ENCODE assay signal across 10 cellular contexts in genomic region chr4:8630240-8630905, GRCh38. TPM values are rescaled to one million over a fixed set of nuclear protein-coding genes. Genes with fewer than 3 reads are reported as not detected.
DNase-seq lines count a peak whose midpoint lies in the region; ATAC-seq and TF ChIP-seq lines count a peak whose summit lies in the region.
"Not testable (repeated sequence)": the region's sequence is repeated elsewhere in the genome, so short reads cannot be mapped to it uniquely, and the experiment has no call there.
"Had no signal": no experiment of that assay in that cellular context is flagged by ENCODE, and none has a peak within 500 bp of the region (broad histone marks: within the 10 kb centered on the region; RNA-seq: fewer than 3 reads in every experiment).

No MANE protein-coding gene starts in this region.

- H3F3A ChIP-seq in GM23338 (replicated peaks; ENCODE audit: low read depth): not testable (repeated sequence)

- not testable (repeated sequence) for H3K36me3 ChIP-seq in GM23338 (ENCODE audit: insufficient read depth); RWPE2 (ENCODE audit: low read depth); heart left ventricle; mucosa of descending colon (ENCODE audit: low read depth); upper lobe of left lung

- H3K9me2 ChIP-seq in GM23338 (ENCODE audit: insufficient read depth): not testable (repeated sequence)

- not testable (repeated sequence) for H4K20me1 ChIP-seq in GM23338 (replicated peaks; ENCODE audit: insufficient read depth)

- intact Hi-C loops in heart left ventricle (cut with DNase I); mucosa of descending colon (cut with DNase I, micrococcal nuclease): not testable (repeated sequence)

- no CpG with 5 or more reads among the region's 29 CpGs for WGBS in heart left ventricle, 4 donors
- WGBS in upper lobe of left lung, 2 donors: no CpG with 5 or more reads among the region's 29 CpGs

- not testable (repeated sequence) for TF ChIP-seq CTCF in GM23338 (conservative IDR thresholded peaks at IDR 0.05; ENCODE audit: low read depth in 2 of 2); RWPE2 (IDR thresholded peaks at IDR 0.05; ENCODE audit: poor library complexity, severe bottlenecking); heart left ventricle (IDR thresholded peaks at IDR 0.05); mucosa of descending colon (IDR thresholded peaks at IDR 0.05); upper lobe of left lung (IDR thresholded peaks at IDR 0.05)

- H3K9me3 ChIP-seq in RWPE2 (ENCODE audit: severe bottlenecking); heart left ventricle; mucosa of descending colon; upper lobe of left lung: not testable (repeated sequence)

- H3K4me2 ChIP-seq in GM23338: not testable (repeated sequence)

- not testable (repeated sequence) for H3K79me2 ChIP-seq in GM23338 (replicated peaks; ENCODE audit: insufficient read depth)

- H3K4me3 Mint-ChIP-seq in GM23338: not testable (repeated sequence)

- not testable (repeated sequence) for H3K36me3 Mint-ChIP-seq in GM23338 (ENCODE audit: low read depth); activated naive CD4-positive, alpha-beta T cell treated with anti-CD3 and anti-CD28 coated beads, Interleukin-2, amount 50 U/mL, for 72 hours

- H3K4me1 ChIP-seq in GM23338 (ENCODE audit: insufficient read depth); RWPE2 (ENCODE audit: insufficient read depth, poor library complexity, severe bottlenecking); heart left ventricle; mucosa of descending colon (ENCODE audit: low read depth); upper lobe of left lung: not testable (repeated sequence)

- H3K27me3 Mint-ChIP-seq in GM23338 (ENCODE audit: insufficient read depth, low read depth, poor library complexity): not testable (repeated sequence)

- H3K4me3 ChIP-seq in GM23338; RWPE2 (ENCODE audit: severe bottlenecking); heart left ventricle; mucosa of descending colon; upper lobe of left lung: not testable (repeated sequence)

- H3K27ac ChIP-seq in GM23338 (ENCODE audit: low read depth); RWPE2 (ENCODE audit: poor library complexity, severe bottlenecking); heart left ventricle; upper lobe of left lung: not testable (repeated sequence)

- H2AFZ ChIP-seq in GM23338: not testable (repeated sequence)

- not testable (repeated sequence) for TF ChIP-seq POLR2A in heart left ventricle (IDR thresholded peaks at IDR 0.05); upper lobe of left lung (IDR thresholded peaks at IDR 0.05)

- not testable (repeated sequence) for TF ChIP-seq EP300 in upper lobe of left lung (IDR thresholded peaks at IDR 0.05)

- H3K4me1 Mint-ChIP-seq in GM23338: not testable (repeated sequence)

- H3K27me3 ChIP-seq in GM23338 (ENCODE audit: insufficient read depth); RWPE2 (ENCODE audit: insufficient read depth, poor library complexity, severe bottlenecking); heart left ventricle; upper lobe of left lung: not testable (repeated sequence)

- not testable (repeated sequence) for H3K9me3 Mint-ChIP-seq in GM23338; activated naive CD4-positive, alpha-beta T cell treated with anti-CD3 and anti-CD28 coated beads, Interleukin-2, amount 50 U/mL, for 72 hours

- ATAC-seq in GM23338 (peak; percentile 96), RWPE2 (ENCODE audit: low read depth) (peak; percentile 68), esophagus mucosa (peak; percentile 20), heart left ventricle (peak in 3 of 4 donors; percentile 49 to 62 (median 56)), left lobe of liver (peak; percentile 49), mucosa of descending colon (peak; percentile 76), upper lobe of left lung (ENCODE audit: low FRiP score in 2 of 2) (peak; percentile 2 to 58)
- peak; percentile 40 to 55 for ATAC-seq in activated naive CD4-positive, alpha-beta T cell treated with anti-CD3 and anti-CD28 coated beads, Interleukin-2, amount 50 U/mL, for 72 hours

- not testable (repeated sequence) for DNase-seq in GM23338 (ENCODE audit: low spot score); RWPE2 (ENCODE audit: low spot score); activated naive CD4-positive, alpha-beta T cell treated with anti-CD3 and anti-CD28 coated beads, Interleukin-2, amount 50 U/mL, for 72 hours (ENCODE audit: low spot score in 2 of 2); heart left ventricle; left lobe of liver (ENCODE audit: low spot score); mucosa of descending colon; upper lobe of left lung

- not testable (repeated sequence) for H3K27ac Mint-ChIP-seq in GM23338; activated naive CD4-positive, alpha-beta T cell treated with anti-CD3 and anti-CD28 coated beads, Interleukin-2, amount 50 U/mL, for 72 hours

RNA-seq across cellular contexts. Expression of gene CPZ, which starts 37.8 kb away (rescaled TPM):
- total RNA-seq in GM23338 (2014; rRNA removed; shearing (Covaris generic)): 37.3 and 43.1 TPM in 2 replicates
- polyA plus RNA-seq in GM23338 (2016; fragmentation: Nextera tagmentation; extraction: Ambion mirVana) (24.6 and 29.9 TPM in 2 replicates), heart left ventricle (under 1 TPM; 0.23 to 0.26 TPM)
- total RNA-seq in activated naive CD4-positive, alpha-beta T cell treated with anti-CD3 and anti-CD28 coated beads, Interleukin-2, amount 50 U/mL, for 72 hours: not detected
- total RNA-seq in esophagus mucosa (0.80 TPM), heart left ventricle (1 to 10 TPM in 1 of 9 donors, under 1 TPM in 6, not detected in 2; 0.13 to 4.8 (median 0.29) TPM), left lobe of liver (0.45 TPM), mucosa of descending colon (1 to 10 TPM in 1 of 3 donors, under 1 TPM in 2; 0.63 to 2.6 (median 0.81) TPM), upper lobe of left lung (1 to 10 TPM in 2 of 6 donors, under 1 TPM in 2, not detected in 2; 0.78 to 8.6 (median 1.2) TPM)
- total RNA-seq: CD4-positive, CD25-positive, alpha-beta regulatory T cell had no signal
- polyA plus RNA-seq: CD4-positive, CD25-positive, alpha-beta regulatory T cell had no signal

RNA-seq across cellular contexts. Expression of gene GPR78, which starts 50.2 kb away (rescaled TPM):
- total RNA-seq in GM23338 (2014; rRNA removed; shearing (Covaris generic)): 2.6 and 2.7 TPM in 2 replicates
- polyA plus RNA-seq in GM23338 (2016; fragmentation: Nextera tagmentation; extraction: Ambion mirVana): 0.82 and 0.83 TPM in 2 replicates
- total RNA-seq in activated naive CD4-positive, alpha-beta T cell treated with anti-CD3 and anti-CD28 coated beads, Interleukin-2, amount 50 U/mL, for 72 hours: under 1 TPM in 1 of 2 donors, not detected in 1; 0.16 TPM
- 6.4 TPM for total RNA-seq in esophagus mucosa
- total RNA-seq in heart left ventricle: under 1 TPM in 1 of 9 donors, not detected in 8; 0.11 TPM
- not detected for polyA plus RNA-seq in heart left ventricle
- not detected for total RNA-seq in left lobe of liver
- under 1 TPM in 1 of 3 donors, not detected in 2; 0.19 TPM for total RNA-seq in mucosa of descending colon
- total RNA-seq in upper lobe of left lung: under 1 TPM in 2 of 6 donors, not detected in 4; 0.03 to 0.07 TPM
- total RNA-seq: CD4-positive, CD25-positive, alpha-beta regulatory T cell; H4 had no signal
- polyA plus RNA-seq: CD4-positive, CD25-positive, alpha-beta regulatory T cell had no signal

Comparison
In these comparisons a context has a peak if more than half of its experiments do, and no peak if none do; other contexts are left out.
1. ATAC-seq: peak in every context shown above with its lines; median percentile 96 in GM23338; 76 in mucosa of descending colon; 68 in RWPE2; 56 in heart left ventricle; 49 in left lobe of liver; 48 in activated naive CD4-positive, alpha-beta T cell treated with anti-CD3 and anti-CD28 coated beads, Interleukin-2, amount 50 U/mL, for 72 hours; 30 in upper lobe of left lung; 20 in esophagus mucosa.